Comparison of ENCODE assay signal across 9 cellular contexts in genomic region chr2:71333619-71334018, GRCh38. TPM values are rescaled to one million over a fixed set of nuclear protein-coding genes. Genes with fewer than 3 reads are reported as not detected.
A peak's percentile ranks its signal among the peaks of the same experiment; 100 is the strongest.
DNase-seq lines count a peak whose midpoint lies in the region; ATAC-seq and TF ChIP-seq lines count a peak whose summit lies in the region.
"Had no signal": no experiment of that assay in that cellular context is flagged by ENCODE, and none has a peak within 500 bp of the region (broad histone marks: within the 10 kb centered on the region; RNA-seq: fewer than 3 reads in every experiment).

No MANE protein-coding gene starts in this region.

- no peak overlapping the region for H3K23ac ChIP-seq in neuronal stem cell (ENCODE audit: low read depth, low read length, poor library complexity)

- intact Hi-C loops in Panc1 (cut with micrococcal nuclease; ENCODE audit: unreplicated experiment): no loop called here
- intact Hi-C loops in psoas muscle (cut with DNase I): loop anchor here (5.0 kb wide), 2 partner anchors 36 to 111 kb away; no protein-coding TSS in a partner anchor

- in situ Hi-C loops in Panc1 (cut with HindIII; ENCODE audit: low pct_unique_long_range_greater_than_20kb, low sequenced_read_pairs): no loop called here

- H3K4me1 ChIP-seq in Panc1 (ENCODE audit: control insufficient read depth, insufficient read depth, low read length): peaks cover 10% of the 10 kb centered on the region; the same call in 1 of the 2 replicates
- peaks cover 49% of the 10 kb centered on the region for H3K4me1 ChIP-seq in psoas muscle
- peaks cover 0 to 6% of the 10 kb centered on the region in 2 donors for H3K4me1 ChIP-seq in neuronal stem cell (ENCODE audit: control insufficient read depth in 2 of 2, insufficient read depth in 1 of 2, low read depth in 1 of 2, low read length in 2 of 2)

- peak overlapping the region; percentile 87 for H3K4me3 ChIP-seq in GM06990 (replicated peaks; ENCODE audit: low read depth, low read length)
- H3K4me3 ChIP-seq in Panc1 (ENCODE audit: low read depth in 2 of 2, low read length in 2 of 2): peak overlapping the region; percentile 96; a peak in 3 of 4 replicates
- H3K4me3 ChIP-seq in epithelial cell of proximal tubule (ENCODE audit: low read depth, low read length): peak overlapping the region; percentile 96
- peak overlapping the region; percentile 93 for H3K4me3 ChIP-seq in psoas muscle
- H3K4me3 ChIP-seq in neuronal stem cell (ENCODE audit: low read length in 2 of 2): peak overlapping the region in 1 of 2 donors; percentile 98

- no peak overlapping the region for H3K4ac ChIP-seq in neuronal stem cell (ENCODE audit: low read length)

- no peak overlapping the region for H2AK5ac ChIP-seq in neuronal stem cell (ENCODE audit: low read depth, low read length)

- H4K8ac ChIP-seq in neuronal stem cell (ENCODE audit: low read depth, low read length): no peak overlapping the region

- no peak overlapping the region for H3K14ac ChIP-seq in neuronal stem cell (ENCODE audit: low read length)

- no peaks in the 10 kb centered on the region for H3K9me3 ChIP-seq in Panc1 (ENCODE audit: control insufficient read depth, insufficient read depth, low read depth, low read length)
- no peaks in the 10 kb centered on the region for H3K9me3 ChIP-seq in psoas muscle
- H3K9me3 ChIP-seq in neuronal stem cell (replicated peaks in 1 of 2; ENCODE audit: control insufficient read depth in 2 of 2, insufficient read depth in 1 of 2, low read depth in 1 of 2, low read length in 2 of 2): no peaks in the 10 kb centered on the region

- H3K27me3 ChIP-seq in GM06990 (replicated peaks; ENCODE audit: control insufficient read depth, insufficient read depth, low read length) (no peaks in the 10 kb centered on the region), Panc1 (ENCODE audit: control insufficient read depth, insufficient read depth, low read length) (no peaks in the 10 kb centered on the region), psoas muscle (ENCODE audit: insufficient read depth in 3 of 3, low read length in 2 of 3) (no peaks in the 10 kb centered on the region), neuronal stem cell (ENCODE audit: control insufficient read depth in 3 of 3, insufficient read depth in 3 of 3, low read depth in 1 of 3, low read length in 3 of 3) (no peaks in the 10 kb centered on the region)

- H3K4me2 ChIP-seq in neuronal stem cell (ENCODE audit: insufficient read depth, low read length, poor library complexity, severe bottlenecking): no peak overlapping the region

- no peak overlapping the region for H2BK5ac ChIP-seq in neuronal stem cell (ENCODE audit: low read length)

- H2BK15ac ChIP-seq in neuronal stem cell (ENCODE audit: low read length): no peak overlapping the region

- H3K27ac ChIP-seq in Panc1 (ENCODE audit: low read length) (peak overlapping the region; percentile 36; the same call in 1 of the 2 replicates), psoas muscle (peak overlapping the region; percentile 95), neuronal stem cell (replicated peaks; ENCODE audit: low read length) (no peak overlapping the region)

- H2BK120ac ChIP-seq in neuronal stem cell (ENCODE audit: low read depth, low read length): no peak overlapping the region

- no peak overlapping the region for H3K18ac ChIP-seq in neuronal stem cell (ENCODE audit: low read length)

- H2AFZ ChIP-seq in neuronal stem cell (ENCODE audit: low read length): no peak overlapping the region

- 31 to 53% (median 43%) methylated on average over 3 of the region's 3 CpGs for WGBS in psoas muscle, 3 donors
- 100% methylated on average over 1 of the region's 3 CpGs; no CpG with 5 or more reads in 1 of the 2 donors for WGBS in neuronal stem cell (ENCODE audit: extremely low coverage in 2 of 2, insufficient read length in 2 of 2, insufficient replicate concordance in 1 of 2), 2 donors

- H3K79me1 ChIP-seq in neuronal stem cell (ENCODE audit: low read depth, low read length): no peaks in the 10 kb centered on the region

- TF ChIP-seq CTCF in GM06990 (IDR thresholded peaks at IDR 0.05; ENCODE audit: insufficient read depth, low read length, poor library complexity, severe bottlenecking) (no peak), Panc1 (IDR thresholded peaks at IDR 0.05) (no peak), epithelial cell of proximal tubule (conservative IDR thresholded peaks at IDR 0.05; ENCODE audit: low read depth, low read length) (no peak), psoas muscle (IDR thresholded peaks at IDR 0.05) (no peak)

- no peak overlapping the region for H2BK12ac ChIP-seq in neuronal stem cell (ENCODE audit: low read length)

- CTCF ChIA-PET in Panc1 (lab: Charles Lee): no interaction called here

- H3K9ac ChIP-seq in neuronal stem cell (ENCODE audit: low read depth, low read length, poor library complexity): no peak overlapping the region

- H3K36me3 ChIP-seq in GM06990 (ENCODE audit: control insufficient read depth, insufficient read depth, low read length) (no peaks in the 10 kb centered on the region), Panc1 (ENCODE audit: control insufficient read depth, insufficient read depth, low read length) (peaks cover 5% of the 10 kb centered on the region), psoas muscle (ENCODE audit: insufficient read depth in 1 of 2, low read depth in 1 of 2) (no peaks in the 10 kb centered on the region), neuronal stem cell (replicated peaks in 1 of 2; ENCODE audit: control insufficient read depth in 2 of 2, insufficient read depth in 2 of 2, low read length in 2 of 2) (peaks cover 0 to 55% of the 10 kb centered on the region in 2 donors)

- POLR2A ChIA-PET in Panc1 (lab: Charles Lee): no interaction called here

- ATAC-seq in Panc1 (no peak), psoas muscle (no peak), GM18907 (IDR thresholded peaks at IDR 0.05; ENCODE audit: unreplicated experiment) (no peak)

- DNase-seq in GM06990 (ENCODE audit: extremely low read depth, insufficient read length): no peak
- no peak for DNase-seq in Panc1 (ENCODE audit: low read depth, low spot score)
- DNase-seq in epithelial cell of proximal tubule (ENCODE audit: low read depth): no peak
- no peak for DNase-seq in psoas muscle
- DNase-seq in activated CD4-positive, CD25-positive, alpha-beta regulatory T cell treated with anti-CD3 and anti-CD28 coated beads, Interleukin-2, amount 50 U/mL, for 72 hours: no peak
- no peak for DNase-seq in NCI-H345 (lab: John Stamatoyannopoulos, UW)
- no peak for DNase-seq in neuronal stem cell (ENCODE audit: low spot score)
- DNase-seq: NCI-H1436 treated with DMSO at 0.1 percent for 48 hours had no signal

- H4K91ac ChIP-seq in neuronal stem cell (ENCODE audit: low read depth, low read length, poor library complexity): no peak overlapping the region

- no TSS peak for BruUV-seq in Panc1 (replicated peaks; lab: Mats Ljungman, UMichigan)

RNA-seq across cellular contexts. Expression of gene ZNF638, which starts 2.0 kb away (rescaled TPM):
- 80.8 TPM for total RNA-seq in Panc1 (2021; ENCODE audit: unreplicated experiment)
- polyA plus RNA-seq in Panc1 (2012; ENCODE audit: insufficient read length): 34.1 TPM
- total RNA-seq in epithelial cell of proximal tubule: 67.7 and 69.0 TPM in 2 replicates
- total RNA-seq in psoas muscle: 10 to 100 TPM; 62.3 to 73.6 (median 65.4) TPM
- 10 to 100 TPM; 50.5 to 58.6 (median 56.3) TPM for polyA plus RNA-seq in psoas muscle
- polyA plus RNA-seq in neuronal stem cell (2013, experiment 1 of 2): 148 TPM
- polyA plus RNA-seq in neuronal stem cell (2013, experiment 2 of 2): 150 TPM
